Comparison of ENCODE assay signal across 1 cellular context in genomic region chr17:82022310-82022980, GRCh38.
TF ChIP-seq lines count a peak whose summit lies in the region.

Gene CENPX, minus strand, starts transcription at chr17:82022878. Its CDS starts 17 bp downstream, at chr17:82022861.

TF ChIP-seq in HEK293, 187 proteins besides CTCF, POLR2A, EP300 and RAD21 (continued from another document and continues in another):
- TF ChIP-seq, protein P1, sequence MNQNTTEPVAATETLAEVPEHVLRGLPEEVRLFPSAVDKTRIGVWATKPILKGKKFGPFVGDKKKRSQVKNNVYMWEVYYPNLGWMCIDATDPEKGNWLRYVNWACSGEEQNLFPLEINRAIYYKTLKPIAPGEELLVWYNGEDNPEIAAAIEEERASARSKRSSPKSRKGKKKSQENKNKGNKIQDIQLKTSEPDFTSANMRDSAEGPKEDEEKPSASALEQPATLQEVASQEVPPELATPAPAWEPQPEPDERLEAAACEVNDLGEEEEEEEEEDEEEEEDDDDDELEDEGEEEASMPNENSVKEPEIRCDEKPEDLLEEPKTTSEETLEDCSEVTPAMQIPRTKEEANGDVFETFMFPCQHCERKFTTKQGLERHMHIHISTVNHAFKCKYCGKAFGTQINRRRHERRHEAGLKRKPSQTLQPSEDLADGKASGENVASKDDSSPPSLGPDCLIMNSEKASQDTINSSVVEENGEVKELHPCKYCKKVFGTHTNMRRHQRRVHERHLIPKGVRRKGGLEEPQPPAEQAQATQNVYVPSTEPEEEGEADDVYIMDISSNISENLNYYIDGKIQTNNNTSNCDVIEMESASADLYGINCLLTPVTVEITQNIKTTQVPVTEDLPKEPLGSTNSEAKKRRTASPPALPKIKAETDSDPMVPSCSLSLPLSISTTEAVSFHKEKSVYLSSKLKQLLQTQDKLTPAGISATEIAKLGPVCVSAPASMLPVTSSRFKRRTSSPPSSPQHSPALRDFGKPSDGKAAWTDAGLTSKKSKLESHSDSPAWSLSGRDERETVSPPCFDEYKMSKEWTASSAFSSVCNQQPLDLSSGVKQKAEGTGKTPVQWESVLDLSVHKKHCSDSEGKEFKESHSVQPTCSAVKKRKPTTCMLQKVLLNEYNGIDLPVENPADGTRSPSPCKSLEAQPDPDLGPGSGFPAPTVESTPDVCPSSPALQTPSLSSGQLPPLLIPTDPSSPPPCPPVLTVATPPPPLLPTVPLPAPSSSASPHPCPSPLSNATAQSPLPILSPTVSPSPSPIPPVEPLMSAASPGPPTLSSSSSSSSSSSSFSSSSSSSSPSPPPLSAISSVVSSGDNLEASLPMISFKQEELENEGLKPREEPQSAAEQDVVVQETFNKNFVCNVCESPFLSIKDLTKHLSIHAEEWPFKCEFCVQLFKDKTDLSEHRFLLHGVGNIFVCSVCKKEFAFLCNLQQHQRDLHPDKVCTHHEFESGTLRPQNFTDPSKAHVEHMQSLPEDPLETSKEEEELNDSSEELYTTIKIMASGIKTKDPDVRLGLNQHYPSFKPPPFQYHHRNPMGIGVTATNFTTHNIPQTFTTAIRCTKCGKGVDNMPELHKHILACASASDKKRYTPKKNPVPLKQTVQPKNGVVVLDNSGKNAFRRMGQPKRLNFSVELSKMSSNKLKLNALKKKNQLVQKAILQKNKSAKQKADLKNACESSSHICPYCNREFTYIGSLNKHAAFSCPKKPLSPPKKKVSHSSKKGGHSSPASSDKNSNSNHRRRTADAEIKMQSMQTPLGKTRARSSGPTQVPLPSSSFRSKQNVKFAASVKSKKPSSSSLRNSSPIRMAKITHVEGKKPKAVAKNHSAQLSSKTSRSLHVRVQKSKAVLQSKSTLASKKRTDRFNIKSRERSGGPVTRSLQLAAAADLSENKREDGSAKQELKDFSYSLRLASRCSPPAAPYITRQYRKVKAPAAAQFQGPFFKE (tag by site-specific recombination; IDR thresholded peaks at IDR 0.05; ENCODE audit: borderline replicate concordance): no peak
- TF ChIP-seq, protein P2, sequence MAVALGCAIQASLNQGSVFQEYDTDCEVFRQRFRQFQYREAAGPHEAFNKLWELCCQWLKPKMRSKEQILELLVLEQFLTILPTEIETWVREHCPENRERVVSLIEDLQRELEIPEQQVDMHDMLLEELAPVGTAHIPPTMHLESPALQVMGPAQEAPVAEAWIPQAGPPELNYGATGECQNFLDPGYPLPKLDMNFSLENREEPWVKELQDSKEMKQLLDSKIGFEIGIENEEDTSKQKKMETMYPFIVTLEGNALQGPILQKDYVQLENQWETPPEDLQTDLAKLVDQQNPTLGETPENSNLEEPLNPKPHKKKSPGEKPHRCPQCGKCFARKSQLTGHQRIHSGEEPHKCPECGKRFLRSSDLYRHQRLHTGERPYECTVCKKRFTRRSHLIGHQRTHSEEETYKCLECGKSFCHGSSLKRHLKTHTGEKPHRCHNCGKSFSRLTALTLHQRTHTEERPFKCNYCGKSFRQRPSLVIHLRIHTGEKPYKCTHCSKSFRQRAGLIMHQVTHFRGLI (tag by site-specific recombination; IDR thresholded peaks at IDR 0.05): no peak
- TF ChIP-seq, protein P3, sequence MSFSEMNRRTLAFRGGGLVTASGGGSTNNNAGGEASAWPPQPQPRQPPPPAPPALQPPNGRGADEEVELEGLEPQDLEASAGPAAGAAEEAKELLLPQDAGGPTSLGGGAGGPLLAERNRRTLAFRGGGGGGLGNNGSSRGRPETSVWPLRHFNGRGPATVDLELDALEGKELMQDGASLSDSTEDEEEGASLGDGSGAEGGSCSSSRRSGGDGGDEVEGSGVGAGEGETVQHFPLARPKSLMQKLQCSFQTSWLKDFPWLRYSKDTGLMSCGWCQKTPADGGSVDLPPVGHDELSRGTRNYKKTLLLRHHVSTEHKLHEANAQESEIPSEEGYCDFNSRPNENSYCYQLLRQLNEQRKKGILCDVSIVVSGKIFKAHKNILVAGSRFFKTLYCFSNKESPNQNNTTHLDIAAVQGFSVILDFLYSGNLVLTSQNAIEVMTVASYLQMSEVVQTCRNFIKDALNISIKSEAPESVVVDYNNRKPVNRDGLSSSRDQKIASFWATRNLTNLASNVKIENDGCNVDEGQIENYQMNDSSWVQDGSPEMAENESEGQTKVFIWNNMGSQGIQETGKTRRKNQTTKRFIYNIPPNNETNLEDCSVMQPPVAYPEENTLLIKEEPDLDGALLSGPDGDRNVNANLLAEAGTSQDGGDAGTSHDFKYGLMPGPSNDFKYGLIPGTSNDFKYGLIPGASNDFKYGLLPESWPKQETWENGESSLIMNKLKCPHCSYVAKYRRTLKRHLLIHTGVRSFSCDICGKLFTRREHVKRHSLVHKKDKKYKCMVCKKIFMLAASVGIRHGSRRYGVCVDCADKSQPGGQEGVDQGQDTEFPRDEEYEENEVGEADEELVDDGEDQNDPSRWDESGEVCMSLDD (tag by site-specific recombination; IDR thresholded peaks at IDR 0.05): peak; percentile 53; the same call in 1 of the 2 replicates
- TF ChIP-seq MEIS1 (CRISPR knock-in tag; IDR thresholded peaks at IDR 0.05; ENCODE audit: borderline replicate concordance) (no peak), ZNF292 (tag by site-specific recombination; IDR thresholded peaks at IDR 0.05; ENCODE audit: borderline replicate concordance, low read depth) (no peak), ZNF146 (tag by site-specific recombination; IDR thresholded peaks at IDR 0.05) (no peak), GLI4 (tag by site-specific recombination; IDR thresholded peaks at IDR 0.05) (peak; percentile 64; the same call in 1 of the 2 replicates), ZNF341 (tag by site-specific recombination; IDR thresholded peaks at IDR 0.05; ENCODE audit: low read depth) (no peak), ZNF416 (tag by site-specific recombination; IDR thresholded peaks at IDR 0.05) (no peak), ZNF777 (tag by site-specific recombination; IDR thresholded peaks at IDR 0.05; ENCODE audit: borderline replicate concordance) (no peak), ZNF513 (tag by site-specific recombination; IDR thresholded peaks at IDR 0.05) (no peak), ZNF596 (tag by site-specific recombination; IDR thresholded peaks at IDR 0.05) (no peak), ZNF585B (tag by site-specific recombination; IDR thresholded peaks at IDR 0.05) (no peak), ZNF48 (tag by site-specific recombination; IDR thresholded peaks at IDR 0.05) (no peak), ZNF76 (tag by site-specific recombination; IDR thresholded peaks at IDR 0.05; ENCODE audit: borderline replicate concordance, low read depth) (no peak; the same call in 1 of the 2 replicates), ZNF529 (tag by site-specific recombination; IDR thresholded peaks at IDR 0.05; ENCODE audit: insufficient replicate concordance) (no peak), FEZF1 (tag by site-specific recombination; IDR thresholded peaks at IDR 0.05) (no peak), ZNF530 (tag by site-specific recombination; IDR thresholded peaks at IDR 0.05; ENCODE audit: low read depth) (no peak), SP3 (tag by site-specific recombination; IDR thresholded peaks at IDR 0.05) (no peak), ZNF548 (tag by site-specific recombination; IDR thresholded peaks at IDR 0.05) (no peak), ZNF549 (tag by site-specific recombination; IDR thresholded peaks at IDR 0.05) (no peak), ZBTB7A (tag by site-specific recombination; IDR thresholded peaks at IDR 0.05; ENCODE audit: low read depth) (peak; percentile 97), ZNF677 (tag by site-specific recombination; IDR thresholded peaks at IDR 0.05) (no peak), ZNF426 (tag by site-specific recombination; IDR thresholded peaks at IDR 0.05) (no peak), PRDM10 (tag by site-specific recombination; IDR thresholded peaks at IDR 0.05) (peak; percentile 98), ZNF202 (tag by site-specific recombination; IDR thresholded peaks at IDR 0.05; ENCODE audit: borderline replicate concordance) (no peak), ZNF629 (tag by site-specific recombination; IDR thresholded peaks at IDR 0.05) (peak; percentile 34; the same call in 1 of the 2 replicates)
- TF ChIP-seq, protein P4, sequence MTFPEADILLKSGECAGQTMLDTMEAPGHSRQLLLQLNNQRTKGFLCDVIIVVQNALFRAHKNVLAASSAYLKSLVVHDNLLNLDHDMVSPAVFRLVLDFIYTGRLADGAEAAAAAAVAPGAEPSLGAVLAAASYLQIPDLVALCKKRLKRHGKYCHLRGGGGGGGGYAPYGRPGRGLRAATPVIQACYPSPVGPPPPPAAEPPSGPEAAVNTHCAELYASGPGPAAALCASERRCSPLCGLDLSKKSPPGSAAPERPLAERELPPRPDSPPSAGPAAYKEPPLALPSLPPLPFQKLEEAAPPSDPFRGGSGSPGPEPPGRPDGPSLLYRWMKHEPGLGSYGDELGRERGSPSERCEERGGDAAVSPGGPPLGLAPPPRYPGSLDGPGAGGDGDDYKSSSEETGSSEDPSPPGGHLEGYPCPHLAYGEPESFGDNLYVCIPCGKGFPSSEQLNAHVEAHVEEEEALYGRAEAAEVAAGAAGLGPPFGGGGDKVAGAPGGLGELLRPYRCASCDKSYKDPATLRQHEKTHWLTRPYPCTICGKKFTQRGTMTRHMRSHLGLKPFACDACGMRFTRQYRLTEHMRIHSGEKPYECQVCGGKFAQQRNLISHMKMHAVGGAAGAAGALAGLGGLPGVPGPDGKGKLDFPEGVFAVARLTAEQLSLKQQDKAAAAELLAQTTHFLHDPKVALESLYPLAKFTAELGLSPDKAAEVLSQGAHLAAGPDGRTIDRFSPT (tag by site-specific recombination; IDR thresholded peaks at IDR 0.05): peak; percentile 76
- TF ChIP-seq, protein P5, sequence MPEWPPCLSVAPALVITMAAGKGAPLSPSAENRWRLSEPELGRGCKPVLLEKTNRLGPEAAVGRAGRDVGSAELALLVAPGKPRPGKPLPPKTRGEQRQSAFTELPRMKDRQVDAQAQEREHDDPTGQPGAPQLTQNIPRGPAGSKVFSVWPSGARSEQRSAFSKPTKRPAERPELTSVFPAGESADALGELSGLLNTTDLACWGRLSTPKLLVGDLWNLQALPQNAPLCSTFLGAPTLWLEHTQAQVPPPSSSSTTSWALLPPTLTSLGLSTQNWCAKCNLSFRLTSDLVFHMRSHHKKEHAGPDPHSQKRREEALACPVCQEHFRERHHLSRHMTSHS (tag by site-specific recombination; IDR thresholded peaks at IDR 0.05): no peak
- TF ChIP-seq, protein P6, sequence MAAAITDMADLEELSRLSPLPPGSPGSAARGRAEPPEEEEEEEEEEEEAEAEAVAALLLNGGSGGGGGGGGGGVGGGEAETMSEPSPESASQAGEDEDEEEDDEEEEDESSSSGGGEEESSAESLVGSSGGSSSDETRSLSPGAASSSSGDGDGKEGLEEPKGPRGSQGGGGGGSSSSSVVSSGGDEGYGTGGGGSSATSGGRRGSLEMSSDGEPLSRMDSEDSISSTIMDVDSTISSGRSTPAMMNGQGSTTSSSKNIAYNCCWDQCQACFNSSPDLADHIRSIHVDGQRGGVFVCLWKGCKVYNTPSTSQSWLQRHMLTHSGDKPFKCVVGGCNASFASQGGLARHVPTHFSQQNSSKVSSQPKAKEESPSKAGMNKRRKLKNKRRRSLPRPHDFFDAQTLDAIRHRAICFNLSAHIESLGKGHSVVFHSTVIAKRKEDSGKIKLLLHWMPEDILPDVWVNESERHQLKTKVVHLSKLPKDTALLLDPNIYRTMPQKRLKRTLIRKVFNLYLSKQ (tag by site-specific recombination; IDR thresholded peaks at IDR 0.05; ENCODE audit: borderline replicate concordance): no peak
- TF ChIP-seq, protein P7, sequence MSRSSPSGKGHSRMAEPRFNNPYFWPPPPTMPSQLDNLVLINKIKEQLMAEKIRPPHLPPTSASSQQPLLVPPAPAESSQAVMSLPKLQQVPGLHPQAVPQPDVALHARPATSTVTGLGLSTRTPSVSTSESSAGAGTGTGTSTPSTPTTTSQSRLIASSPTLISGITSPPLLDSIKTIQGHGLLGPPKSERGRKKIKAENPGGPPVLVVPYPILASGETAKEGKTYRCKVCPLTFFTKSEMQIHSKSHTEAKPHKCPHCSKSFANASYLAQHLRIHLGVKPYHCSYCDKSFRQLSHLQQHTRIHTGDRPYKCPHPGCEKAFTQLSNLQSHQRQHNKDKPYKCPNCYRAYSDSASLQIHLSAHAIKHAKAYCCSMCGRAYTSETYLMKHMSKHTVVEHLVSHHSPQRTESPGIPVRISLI (tag by site-specific recombination; IDR thresholded peaks at IDR 0.05): no peak
- TF ChIP-seq, protein P8, sequence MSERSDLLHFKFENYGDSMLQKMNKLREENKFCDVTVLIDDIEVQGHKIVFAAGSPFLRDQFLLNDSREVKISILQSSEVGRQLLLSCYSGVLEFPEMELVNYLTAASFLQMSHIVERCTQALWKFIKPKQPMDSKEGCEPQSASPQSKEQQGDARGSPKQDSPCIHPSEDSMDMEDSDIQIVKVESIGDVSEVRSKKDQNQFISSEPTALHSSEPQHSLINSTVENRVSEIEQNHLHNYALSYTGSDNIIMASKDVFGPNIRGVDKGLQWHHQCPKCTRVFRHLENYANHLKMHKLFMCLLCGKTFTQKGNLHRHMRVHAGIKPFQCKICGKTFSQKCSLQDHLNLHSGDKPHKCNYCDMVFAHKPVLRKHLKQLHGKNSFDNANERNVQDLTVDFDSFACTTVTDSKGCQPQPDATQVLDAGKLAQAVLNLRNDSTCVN (tag by site-specific recombination; optimal IDR thresholded peaks at IDR 0.05): peak; percentile 93
